8 cellular contexts compared by ENCODE assay signal in genomic region chr11:133956650-133957633, GRCh38. TPM values are rescaled to one million over a fixed set of nuclear protein-coding genes. Genes with fewer than 3 reads are reported as not detected.
A peak's percentile ranks its signal among the peaks of the same experiment; 100 is the strongest.
DNase-seq lines count a peak whose midpoint lies in the region; ATAC-seq, FAIRE-seq and TF ChIP-seq lines count a peak whose summit lies in the region.

TSS of gene IGSF9B (minus strand) at chr11:133956968. CDS start at chr11:133956754, 214 bp downstream.

- peak within 1 kb of the TSS; percentile 68 for H3K27ac ChIP-seq in layer of hippocampus (ENCODE audit: low read depth, low read length)

- no peak for TF ChIP-seq POLR2A in GM12892 (IDR thresholded peaks at IDR 0.05; ENCODE audit: low read depth, low read length)

- ATAC-seq in HG02759 (IDR thresholded peaks at IDR 0.05; ENCODE audit: unreplicated experiment): peak; percentile 99

- TF ChIP-seq CTCF in choroid plexus epithelial cell (conservative IDR thresholded peaks at IDR 0.05; ENCODE audit: low read depth, low read length): no peak

- DNase-seq in GM12892 (ENCODE audit: insufficient read length) (peak; percentile 100), NCI-H2029 treated with DMSO at 0.1 percent for 48 hours (lab: John Stamatoyannopoulos, UW) (peak; percentile 58), choroid plexus epithelial cell (ENCODE audit: low read depth) (peak; percentile 58), HuH-7 (ENCODE audit: low spot score) (no peak)
- DNase-seq in activated CD4-positive, alpha-beta T cell treated with anti-CD3 and anti-CD28 coated beads for 48 hours: peak; percentile 94
- peak; percentile 84 to 94 for DNase-seq in stimulated activated CD4-positive, alpha-beta T cell treated with anti-CD3 and anti-CD28 coated beads, Interleukin-1b, Interleukin-23, amount 100 ng/mL, for 4 hours (ENCODE audit: low read depth in 2 of 2)

- H3K4me3 ChIP-seq in choroid plexus epithelial cell (ENCODE audit: low read depth, low read length): peak within 1 kb of the TSS; percentile 39

- peak; percentile 93 for FAIRE-seq in GM12892 (lab: Jason Lieb, UNC)

- H3K27me3 ChIP-seq in layer of hippocampus (ENCODE audit: control insufficient read depth, insufficient read depth, low read length): peaks cover 11% of the 10 kb centered on the region

RNA-seq across cellular contexts. Expression of gene IGSF9B, which starts in this region (rescaled TPM):
- polyA plus RNA-seq in GM12892 (2012; ENCODE audit: missing spikeins): 3.8 TPM
